1 cellular context compared by ENCODE assay signal in genomic region chr7:105000927-105001336, GRCh38.
TF ChIP-seq lines count a peak whose summit lies in the region.

No MANE protein-coding gene starts in this region.

TF ChIP-seq in K562, 482 proteins besides CTCF, POLR2A, EP300 and RAD21 (continued from another document):
- TF ChIP-seq, protein P1, sequence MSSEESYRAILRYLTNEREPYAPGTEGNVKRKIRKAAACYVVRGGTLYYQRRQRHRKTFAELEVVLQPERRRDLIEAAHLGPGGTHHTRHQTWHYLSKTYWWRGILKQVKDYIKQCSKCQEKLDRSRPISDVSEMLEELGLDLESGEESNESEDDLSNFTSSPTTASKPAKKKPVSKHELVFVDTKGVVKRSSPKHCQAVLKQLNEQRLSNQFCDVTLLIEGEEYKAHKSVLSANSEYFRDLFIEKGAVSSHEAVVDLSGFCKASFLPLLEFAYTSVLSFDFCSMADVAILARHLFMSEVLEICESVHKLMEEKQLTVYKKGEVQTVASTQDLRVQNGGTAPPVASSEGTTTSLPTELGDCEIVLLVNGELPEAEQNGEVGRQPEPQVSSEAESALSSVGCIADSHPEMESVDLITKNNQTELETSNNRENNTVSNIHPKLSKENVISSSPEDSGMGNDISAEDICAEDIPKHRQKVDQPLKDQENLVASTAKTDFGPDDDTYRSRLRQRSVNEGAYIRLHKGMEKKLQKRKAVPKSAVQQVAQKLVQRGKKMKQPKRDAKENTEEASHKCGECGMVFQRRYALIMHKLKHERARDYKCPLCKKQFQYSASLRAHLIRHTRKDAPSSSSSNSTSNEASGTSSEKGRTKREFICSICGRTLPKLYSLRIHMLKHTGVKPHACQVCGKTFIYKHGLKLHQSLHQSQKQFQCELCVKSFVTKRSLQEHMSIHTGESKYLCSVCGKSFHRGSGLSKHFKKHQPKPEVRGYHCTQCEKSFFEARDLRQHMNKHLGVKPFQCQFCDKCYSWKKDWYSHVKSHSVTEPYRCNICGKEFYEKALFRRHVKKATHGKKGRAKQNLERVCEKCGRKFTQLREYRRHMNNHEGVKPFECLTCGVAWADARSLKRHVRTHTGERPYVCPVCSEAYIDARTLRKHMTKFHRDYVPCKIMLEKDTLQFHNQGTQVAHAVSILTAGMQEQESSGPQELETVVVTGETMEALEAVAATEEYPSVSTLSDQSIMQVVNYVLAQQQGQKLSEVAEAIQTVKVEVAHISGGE (CRISPR knock-in tag; IDR thresholded peaks at IDR 0.05), result no peak
- TF ChIP-seq SAFB (IDR thresholded peaks at IDR 0.05; ENCODE audit: borderline replicate concordance, low read depth, low read length) (no peak), ZNF121 (CRISPR knock-in tag; conservative IDR thresholded peaks at IDR 0.05) (no peak), ZNF232 (CRISPR knock-in tag; IDR thresholded peaks at IDR 0.05) (no peak), MTA1 (IDR thresholded peaks at IDR 0.05; ENCODE audit: borderline replicate concordance) (no peak), NCOA2 (IDR thresholded peaks at IDR 0.05; ENCODE audit: partially characterized antibody in 2 of 2) (no peak), ZNF197 (CRISPR knock-in tag; IDR thresholded peaks at IDR 0.05; ENCODE audit: low read depth) (no peak), RBFOX2 (IDR thresholded peaks at IDR 0.05; ENCODE audit: low read depth, low read length) (0 out of 2 replicates have a peak, but pooled peaks have one; percentile 32), SRSF9 (IDR thresholded peaks at IDR 0.05; ENCODE audit: borderline replicate concordance, low read depth, low read length) (no peak), PPARD (CRISPR knock-in tag; IDR thresholded peaks at IDR 0.05) (no peak), DDX20 (tag; IDR thresholded peaks at IDR 0.05; ENCODE audit: low read depth) (no peak), CHD4 (IDR thresholded peaks at IDR 0.05; ENCODE audit: insufficient read depth, insufficient replicate concordance, low read depth, low read length, poor library complexity, severe bottlenecking) (no peak), POLR2G (IDR thresholded peaks at IDR 0.05; ENCODE audit: low read depth, low read length) (peak; percentile 66), AFF4 (CRISPR knock-in tag; IDR thresholded peaks at IDR 0.05) (no peak)
- TF ChIP-seq, protein P2, sequence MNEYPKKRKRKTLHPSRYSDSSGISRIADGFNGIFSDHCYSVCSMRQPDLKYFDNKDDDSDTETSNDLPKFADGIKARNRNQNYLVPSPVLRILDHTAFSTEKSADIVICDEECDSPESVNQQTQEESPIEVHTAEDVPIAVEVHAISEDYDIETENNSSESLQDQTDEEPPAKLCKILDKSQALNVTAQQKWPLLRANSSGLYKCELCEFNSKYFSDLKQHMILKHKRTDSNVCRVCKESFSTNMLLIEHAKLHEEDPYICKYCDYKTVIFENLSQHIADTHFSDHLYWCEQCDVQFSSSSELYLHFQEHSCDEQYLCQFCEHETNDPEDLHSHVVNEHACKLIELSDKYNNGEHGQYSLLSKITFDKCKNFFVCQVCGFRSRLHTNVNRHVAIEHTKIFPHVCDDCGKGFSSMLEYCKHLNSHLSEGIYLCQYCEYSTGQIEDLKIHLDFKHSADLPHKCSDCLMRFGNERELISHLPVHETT (CRISPR knock-in tag; conservative IDR thresholded peaks at IDR 0.05 in 1 of 2, IDR thresholded peaks at IDR 0.05 in 1 of 2), result no peak
